10 cellular contexts compared by ENCODE assay signal in the genomic region with DNA sequence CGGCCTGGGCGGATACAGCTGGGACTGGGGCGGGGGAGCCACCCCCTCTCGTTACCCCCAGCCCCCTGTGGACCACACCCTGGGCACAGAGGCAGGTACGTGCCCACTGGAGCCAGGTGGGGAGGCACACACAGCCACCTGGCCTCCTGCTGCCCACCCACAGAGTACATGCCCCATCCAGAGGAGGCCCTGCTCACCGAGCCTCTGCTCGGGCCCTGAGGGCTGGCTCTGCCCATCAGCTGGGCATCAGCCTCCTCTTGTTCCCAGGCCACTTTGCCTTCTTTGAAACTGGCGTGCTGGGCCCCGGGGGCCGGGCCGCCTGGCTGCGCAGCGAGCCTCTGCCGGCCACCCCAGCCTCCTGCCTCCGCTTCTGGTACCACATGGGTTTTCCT. TPM values are rescaled to one million over a fixed set of nuclear protein-coding genes. Genes with fewer than 3 reads are reported as not detected.
DNase-seq lines count a peak whose midpoint lies in the region; ATAC-seq and TF ChIP-seq lines count a peak whose summit lies in the region.
"Had no signal": no experiment of that assay in that cellular context is flagged by ENCODE, and none has a peak within 500 bp of the region (broad histone marks: within the 10 kb centered on the region; RNA-seq: fewer than 3 reads in every experiment).

No MANE protein-coding gene starts in this region.

- H3K9ac ChIP-seq in IMR-90 (ENCODE audit: low read depth, low read length) (no peak overlapping the region), trophoblast cell (ENCODE audit: low read length) (no peak overlapping the region)

- H3K4me2 ChIP-seq in IMR-90 (ENCODE audit: low read depth, low read length): no peak overlapping the region
- no peak overlapping the region for H3K4me2 ChIP-seq in trophoblast cell (ENCODE audit: low read length)

- H3K79me1 ChIP-seq in IMR-90 (ENCODE audit: low read depth in 1 of 2, low read length in 2 of 2) (peaks cover 0 to 23% of the 10 kb centered on the region in 2 experiments; a peak in 2 of 4 replicates), trophoblast cell (ENCODE audit: low read length) (no peaks in the 10 kb centered on the region)

- no peak overlapping the region for H3K14ac ChIP-seq in IMR-90 (replicated peaks; ENCODE audit: low read depth, low read length)
- H3K14ac ChIP-seq in trophoblast cell (ENCODE audit: low read length): no peak overlapping the region

- H3K4me1 ChIP-seq in IMR-90 (ENCODE audit: control insufficient read depth, insufficient read depth, low read length) (peaks cover 8% of the 10 kb centered on the region), ovary (ENCODE audit: insufficient read depth) (peaks cover 3% of the 10 kb centered on the region), trophoblast cell (ENCODE audit: control insufficient read depth in 1 of 2, insufficient read depth in 2 of 2, low read length in 2 of 2) (peaks cover 3 to 8% of the 10 kb centered on the region in 2 experiments)

- CTCF ChIA-PET in IMR-90 (lab: Yijun Ruan, JAX): no interaction called here

- POLR2A ChIA-PET in IMR-90 (lab: Charles Lee; ENCODE audit: unreplicated experiment): no interaction called here

- H3K56ac ChIP-seq in IMR-90 (ENCODE audit: extremely low read depth, insufficient read depth, low read length): no peak overlapping the region

- no peaks in the 10 kb centered on the region for H3K9me3 ChIP-seq in IMR-90 (ENCODE audit: control insufficient read depth, insufficient read depth, low read length)
- H3K9me3 ChIP-seq in ovary: no peaks in the 10 kb centered on the region
- no peaks in the 10 kb centered on the region for H3K9me3 ChIP-seq in trophoblast cell (ENCODE audit: insufficient read depth, low read depth, low read length)

- in situ Hi-C loops in IMR-90 (cut with MboI; ENCODE audit: low sequenced_read_pairs): no loop called here

- 99% methylated on average over 11 of the region's 15 CpGs; no CpG with 5 or more reads in 1 of the 2 experiments for WGBS in IMR-90 (ENCODE audit: extremely low coverage in 2 of 2, insufficient read length in 1 of 2), 2 experiments
- 85 to 92% (median 89%) methylated on average over 11 to 15 of the region's 15 CpGs for WGBS in ovary, 3 donors
- WGBS in trophoblast cell (ENCODE audit: extremely low coverage, insufficient coverage, insufficient read length): no CpG with 5 or more reads among the region's 15 CpGs

- no peak for TF ChIP-seq CTCF in IMR-90 (conservative IDR thresholded peaks at IDR 0.05; ENCODE audit: low read depth, low read length)
- TF ChIP-seq CTCF in dorsolateral prefrontal cortex (IDR thresholded peaks at IDR 0.05 in 54 of 56, conservative IDR thresholded peaks at IDR 0.05 in 2 of 56; ENCODE audit: low read depth in 1 of 56, partially characterized antibody in 56 of 56): no peak
- TF ChIP-seq CTCF in ovary (IDR thresholded peaks at IDR 0.05): no peak

- H3K9me1 ChIP-seq in IMR-90 (ENCODE audit: insufficient read depth, low read length): no peaks in the 10 kb centered on the region

- DNase-seq in IMR-90 (no peak), dorsolateral prefrontal cortex (peak in 1 of 10 donors; percentile 35), ovary (peak in 3 of 5 donors; percentile 17 to 21 (median 20)), inferior parietal cortex (ENCODE audit: extremely low spot score) (no peak), trophoblast cell (no peak)
- DNase-seq: activated CD4-positive, alpha-beta T cell treated with anti-CD3 and anti-CD28 coated beads for 36 hours; amniotic stem cell; CD8-positive, alpha-beta memory T cell; dermis blood vessel endothelial cell had no signal

- H3K27me3 ChIP-seq in IMR-90 (ENCODE audit: control insufficient read depth, insufficient read depth, low read length): no peaks in the 10 kb centered on the region
- no peaks in the 10 kb centered on the region for H3K27me3 ChIP-seq in dorsolateral prefrontal cortex
- no peaks in the 10 kb centered on the region for H3K27me3 ChIP-seq in ovary
- no peaks in the 10 kb centered on the region for H3K27me3 ChIP-seq in trophoblast cell (ENCODE audit: insufficient read depth, low read length)

- no peak overlapping the region for H2BK12ac ChIP-seq in trophoblast cell (ENCODE audit: low read length)

- dilution Hi-C loops in IMR-90 (cut with HindIII; ENCODE audit: low sequenced_read_pairs, unreplicated experiment): no loop called here

- H4K20me1 ChIP-seq in IMR-90 (ENCODE audit: insufficient read depth, low read length): peaks cover 5% of the 10 kb centered on the region; the same call in 1 of the 2 replicates

- H3K23ac ChIP-seq in IMR-90 (ENCODE audit: low read depth, low read length): no peak overlapping the region
- H3K23ac ChIP-seq in trophoblast cell (ENCODE audit: low read length): no peak overlapping the region

- TF ChIP-seq POLR2A in IMR-90 (IDR thresholded peaks at IDR 0.05; ENCODE audit: low read depth, low read length) (no peak), ovary (IDR thresholded peaks at IDR 0.05) (no peak)

- no TSS peak for BruUV-seq in IMR-90 (replicated peaks; lab: Mats Ljungman, UMichigan)

- H3K27ac ChIP-seq in IMR-90 (ENCODE audit: insufficient read depth, low read length): no peak overlapping the region
- H3K27ac ChIP-seq in dorsolateral prefrontal cortex: peak overlapping the region in 47 of 59 donors; percentile 15 to 84 (median 68)
- H3K27ac ChIP-seq in ovary: no peak overlapping the region
- no peak overlapping the region for H3K27ac ChIP-seq in trophoblast cell (ENCODE audit: low read depth, low read length)

- H3K18ac ChIP-seq in IMR-90 (ENCODE audit: low read depth, low read length) (no peak overlapping the region), trophoblast cell (ENCODE audit: low read length) (no peak overlapping the region)

- no peak overlapping the region for H2BK20ac ChIP-seq in IMR-90 (ENCODE audit: low read depth, low read length)

- H2AFZ ChIP-seq in IMR-90 (replicated peaks; ENCODE audit: low read length, poor library complexity): no peak overlapping the region
- no peak overlapping the region for H2AFZ ChIP-seq in trophoblast cell (ENCODE audit: insufficient read depth, low read length, poor library complexity)

- H3K4ac ChIP-seq in IMR-90 (ENCODE audit: low read depth, low read length) (no peak overlapping the region), trophoblast cell (ENCODE audit: low read depth, low read length) (no peak overlapping the region)

- intact Hi-C loops in IMR-90 (cut with micrococcal nuclease): no loop called here
- intact Hi-C loops in dorsolateral prefrontal cortex (cut with DNase I): loop anchor here in 1 of 2 donors (5.0 kb wide), 1 partner anchor 84 kb away; a partner anchor contains a TSS
- intact Hi-C loops in ovary (cut with DNase I): no loop called here

- no peaks in the 10 kb centered on the region for H3K79me2 ChIP-seq in trophoblast cell (ENCODE audit: control insufficient read depth, insufficient read depth, low read length, poor library complexity)

- H4K91ac ChIP-seq in IMR-90 (ENCODE audit: insufficient read depth, low read depth, low read length) (no peak overlapping the region), trophoblast cell (ENCODE audit: low read depth, low read length) (no peak overlapping the region)

- H2BK15ac ChIP-seq in IMR-90 (ENCODE audit: low read depth, low read length): no peak overlapping the region

- peaks cover 30% of the 10 kb centered on the region for H3K36me3 ChIP-seq in IMR-90 (ENCODE audit: control insufficient read depth, insufficient read depth, low read length)
- no peaks in the 10 kb centered on the region for H3K36me3 ChIP-seq in ovary
- peaks cover 49 to 50% of the 10 kb centered on the region in 2 experiments for H3K36me3 ChIP-seq in trophoblast cell (ENCODE audit: control insufficient read depth in 1 of 2, insufficient read depth in 2 of 2, low read length in 2 of 2)

- peak overlapping the region; percentile 7 for H2AK9ac ChIP-seq in IMR-90 (replicated peaks; ENCODE audit: low read depth, low read length, poor library complexity)

- no peak for TF ChIP-seq RAD21 in IMR-90 (IDR thresholded peaks at IDR 0.05; ENCODE audit: low read length)

- H2AK5ac ChIP-seq in IMR-90 (ENCODE audit: low read depth, low read length): no peak overlapping the region
- H2AK5ac ChIP-seq in trophoblast cell (ENCODE audit: low read length): no peak overlapping the region

- H2BK5ac ChIP-seq in IMR-90 (ENCODE audit: low read depth, low read length, poor library complexity, severe bottlenecking) (no peak overlapping the region), trophoblast cell (ENCODE audit: low read depth, low read length, poor library complexity) (no peak overlapping the region)

- ATAC-seq in IMR-90 (ENCODE audit: low read depth): no peak

- H2BK120ac ChIP-seq in IMR-90 (ENCODE audit: low read depth, low read length) (no peak overlapping the region), trophoblast cell (ENCODE audit: insufficient read depth, low read length, poor library complexity) (no peak overlapping the region)

- no peak overlapping the region for H4K8ac ChIP-seq in IMR-90 (ENCODE audit: low read depth in 2 of 2, low read length in 2 of 2)
- no peak overlapping the region for H4K8ac ChIP-seq in trophoblast cell (ENCODE audit: low read depth, low read length)

- no peak overlapping the region for H4K5ac ChIP-seq in IMR-90 (ENCODE audit: low read depth, low read length)

- H3K4me3 ChIP-seq in IMR-90 (ENCODE audit: insufficient read depth, low read depth, low read length): no peak overlapping the region
- H3K4me3 ChIP-seq in dorsolateral prefrontal cortex: no peak overlapping the region
- no peak overlapping the region for H3K4me3 ChIP-seq in ovary
- no peak overlapping the region for H3K4me3 ChIP-seq in trophoblast cell (ENCODE audit: low read depth, low read length)
- H3K4me3 ChIP-seq: lung had no signal

- no peak overlapping the region for H4K12ac ChIP-seq in trophoblast cell (ENCODE audit: low read depth, low read length)

- no peak for TF ChIP-seq EP300 in ovary (IDR thresholded peaks at IDR 0.05)

RNA-seq across cellular contexts. Expression of a gene that starts 6.3 kb away (rescaled TPM):
- total RNA-seq in IMR-90 (2012; rRNA removed): 0.18 and 0.28 TPM in 2 replicates
- 3.5 and 5.0 TPM in 2 replicates for polyA plus RNA-seq in IMR-90 (2012; rRNA removed)
- polyA plus RNA-seq in IMR-90 (2012; cell fraction: cytosol; rRNA removed): 1.2 and 2.7 TPM in 2 replicates
- 36.8 and 106 TPM in 2 replicates for polyA plus RNA-seq in IMR-90 (2012; cell fraction: nucleus; rRNA removed; ENCODE audit: low replicate concordance)
- total RNA-seq in dorsolateral prefrontal cortex: 10 to 100 TPM in 28 of 120 experiments, 1 to 10 TPM in 92; 2.7 to 18.6 (median 7.0) TPM
- total RNA-seq in ovary: 10 to 100 TPM in 1 of 7 donors, 1 to 10 TPM in 6; 2.1 to 31.4 (median 2.5) TPM
- 1 to 10 TPM in 1 of 2 donors, under 1 TPM in 1; 0.15 to 2.6 TPM for polyA plus RNA-seq in ovary
- polyA plus RNA-seq in trophoblast cell (2013): 3.2 and 3.4 TPM in 2 replicates
- polyA plus RNA-seq: CD8-positive, alpha-beta memory T cell had no signal

RNA-seq across cellular contexts. Expression of a gene that starts 7.7 kb away (rescaled TPM):
- total RNA-seq in IMR-90 (2012; rRNA removed) (279 and 538 TPM in 2 replicates), dorsolateral prefrontal cortex (100 to 1,000 TPM; 145 to 331 (median 249) TPM), ovary (100 to 1,000 TPM; 306 to 391 (median 336) TPM)
- polyA plus RNA-seq in IMR-90 (2012; rRNA removed) (701 and 703 TPM in 2 replicates), ovary (100 to 1,000 TPM; 154 to 444 TPM)
- polyA plus RNA-seq in IMR-90 (2012; cell fraction: cytosol; rRNA removed): 514 and 713 TPM in 2 replicates
- 248 and 634 TPM in 2 replicates for polyA plus RNA-seq in IMR-90 (2012; cell fraction: nucleus; rRNA removed; ENCODE audit: low replicate concordance)
- 473 and 476 TPM in 2 replicates for polyA plus RNA-seq in trophoblast cell (2013)

RNA-seq across cellular contexts. Expression of a gene that starts 9.2 kb away (rescaled TPM):
- total RNA-seq in IMR-90 (2012; rRNA removed) (70.3 and 79.8 TPM in 2 replicates), dorsolateral prefrontal cortex (100 to 1,000 TPM in 65 of 120 experiments, 10 to 100 TPM in 55; 68.1 to 140 (median 101) TPM), ovary (100 to 1,000 TPM in 2 of 7 donors, 10 to 100 TPM in 5; 39.2 to 132 (median 86.9) TPM)
- polyA plus RNA-seq in IMR-90 (2012; rRNA removed) (214 and 338 TPM in 2 replicates), ovary (10 to 100 TPM; 18.1 to 57.6 TPM)
- 216 and 420 TPM in 2 replicates for polyA plus RNA-seq in IMR-90 (2012; cell fraction: cytosol; rRNA removed)
- polyA plus RNA-seq in IMR-90 (2012; cell fraction: nucleus; rRNA removed; ENCODE audit: low replicate concordance): 195 and 363 TPM in 2 replicates
- 136 and 146 TPM in 2 replicates for polyA plus RNA-seq in trophoblast cell (2013)

RNA-seq across cellular contexts. Expression of a gene that starts 16.2 kb away (rescaled TPM):
- total RNA-seq in IMR-90 (2012; rRNA removed) (0.18 and 0.28 TPM in 2 replicates), dorsolateral prefrontal cortex (10 to 100 TPM; 22.9 to 89.8 (median 47.9) TPM), ovary (1 to 10 TPM in 5 of 7 donors, under 1 TPM in 2; 0.48 to 2.4 (median 1.4) TPM)
- polyA plus RNA-seq in IMR-90 (2012; rRNA removed) (1.5 and 1.9 TPM in 2 replicates), ovary (under 1 TPM in 1 of 2 donors, not detected in 1; 0.93 TPM)
- 0.62 and 0.77 TPM in 2 replicates for polyA plus RNA-seq in IMR-90 (2012; cell fraction: cytosol; rRNA removed)
- 9.3 and 21.4 TPM in 2 replicates for polyA plus RNA-seq in IMR-90 (2012; cell fraction: nucleus; rRNA removed; ENCODE audit: low replicate concordance)
- polyA plus RNA-seq in trophoblast cell (2013): 1.1 and 1.2 TPM in 2 replicates

RNA-seq across cellular contexts. Expression of a gene that starts 27.9 kb away (rescaled TPM):
- 5.8 and 6.6 TPM in 2 replicates for total RNA-seq in IMR-90 (2012; rRNA removed)
- 12.0 and 12.9 TPM in 2 replicates for polyA plus RNA-seq in IMR-90 (2012; rRNA removed)
- polyA plus RNA-seq in IMR-90 (2012; cell fraction: cytosol; rRNA removed): 11.5 and 13.1 TPM in 2 replicates
- 21.4 and 48.2 TPM in 2 replicates for polyA plus RNA-seq in IMR-90 (2012; cell fraction: nucleus; rRNA removed; ENCODE audit: low replicate concordance)
- total RNA-seq in dorsolateral prefrontal cortex: 10 to 100 TPM; 11.1 to 47.8 (median 17.7) TPM
- 10 to 100 TPM in 4 of 7 donors, 1 to 10 TPM in 3; 5.6 to 11.9 (median 10.3) TPM for total RNA-seq in ovary
- 1 to 10 TPM in 1 of 2 donors, under 1 TPM in 1; 0.83 to 7.6 TPM for polyA plus RNA-seq in ovary
- 14.2 and 14.4 TPM in 2 replicates for polyA plus RNA-seq in trophoblast cell (2013)

Comparison
In these comparisons a context has a peak if more than half of its experiments do, and no peak if none do; other contexts are left out.
1. DNase-seq: peak in ovary (3 of 5); none in IMR-90 (single experiment), inferior parietal cortex (single experiment) and trophoblast cell (0 of 2).
2. H3K27ac ChIP-seq: peak in dorsolateral prefrontal cortex (47 of 59); none in IMR-90 (single experiment), ovary (0 of 2) and trophoblast cell (single experiment).